1 cellular context compared by ENCODE assay signal in the genomic region with DNA sequence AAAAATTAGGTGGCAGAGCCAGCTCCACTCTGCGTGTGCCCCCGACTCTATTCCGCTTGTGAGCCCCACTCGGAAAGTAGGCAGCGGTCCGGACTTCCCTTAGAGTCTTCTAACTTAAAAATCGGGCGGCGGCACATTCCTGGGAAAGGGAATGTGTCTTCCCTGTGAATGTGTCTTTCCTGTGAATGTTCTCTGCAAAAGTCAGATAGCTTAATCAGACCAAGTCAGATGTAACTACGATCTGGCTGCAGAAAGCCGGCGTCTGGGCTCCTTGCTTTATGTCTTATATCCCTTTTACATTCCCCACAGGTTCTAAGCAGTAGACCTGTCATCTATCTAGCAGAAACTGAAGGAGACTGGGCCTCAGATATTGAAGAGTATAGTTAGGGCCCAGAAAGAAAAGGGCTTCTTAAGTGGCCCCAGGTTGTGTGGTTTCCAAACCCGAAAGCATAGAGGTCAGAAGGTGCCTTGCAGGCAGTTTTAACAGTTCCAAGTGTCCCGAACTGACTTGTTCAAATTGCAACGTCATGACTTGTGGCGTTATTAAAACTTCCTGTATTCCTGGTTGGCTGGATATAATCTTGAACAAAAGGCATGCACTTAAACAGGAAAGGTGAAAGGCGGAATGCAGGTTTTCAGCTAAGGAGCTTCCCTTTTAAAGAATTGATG.
A peak's percentile ranks its signal among the peaks of the same experiment; 100 is the strongest.
TF ChIP-seq lines count a peak whose summit lies in the region.

No MANE protein-coding gene starts in this region.

TF ChIP-seq in HepG2, 621 proteins besides CTCF, POLR2A, EP300 and RAD21 (continued from another document and continues in another):
- TF ChIP-seq TAF15 (IDR thresholded peaks at IDR 0.05; ENCODE audit: low read depth, low read length, poor library complexity, severe bottlenecking) (no peak), ONECUT2 (CRISPR knock-in tag; IDR thresholded peaks at IDR 0.05) (no peak), MTA1 (CRISPR knock-in tag; IDR thresholded peaks at IDR 0.05; ENCODE audit: borderline replicate concordance) (no peak; the same call in 1 of the 2 replicates), HDAC1 (CRISPR knock-in tag; IDR thresholded peaks at IDR 0.05) (no peak), ZNF564 (CRISPR knock-in tag; IDR thresholded peaks at IDR 0.05) (no peak), DR1 (CRISPR knock-in tag; IDR thresholded peaks at IDR 0.05) (no peak), ARNTL (CRISPR knock-in tag; IDR thresholded peaks at IDR 0.05) (no peak), ZNF282 (IDR thresholded peaks at IDR 0.05; ENCODE audit: partially characterized antibody) (no peak), ZNF136 (CRISPR knock-in tag; IDR thresholded peaks at IDR 0.05; ENCODE audit: low read depth) (no peak), MXD4 (CRISPR knock-in tag; IDR thresholded peaks at IDR 0.05) (no peak), PAWR (CRISPR knock-in tag; IDR thresholded peaks at IDR 0.05; ENCODE audit: borderline replicate concordance) (no peak), ZFP36L1 (CRISPR knock-in tag; IDR thresholded peaks at IDR 0.05) (no peak), RELA (CRISPR knock-in tag; IDR thresholded peaks at IDR 0.05) (no peak), SP140L (CRISPR knock-in tag; IDR thresholded peaks at IDR 0.05; ENCODE audit: borderline replicate concordance) (no peak), NR2C2 (CRISPR knock-in tag; IDR thresholded peaks at IDR 0.05; ENCODE audit: borderline replicate concordance) (no peak), ZNF557 (CRISPR knock-in tag; IDR thresholded peaks at IDR 0.05) (0 out of 2 replicates have a peak, but pooled peaks have one; percentile 52), CBX2 (IDR thresholded peaks at IDR 0.05; ENCODE audit: low read depth, low read length) (no peak), CBX2 (CRISPR knock-in tag; IDR thresholded peaks at IDR 0.05; ENCODE audit: low read depth) (no peak), TOPORS (CRISPR knock-in tag; IDR thresholded peaks at IDR 0.05) (no peak), RXRB (CRISPR knock-in tag; IDR thresholded peaks at IDR 0.05; ENCODE audit: borderline replicate concordance) (no peak), MBNL3 (CRISPR knock-in tag; conservative IDR thresholded peaks at IDR 0.05) (no peak), PCBP2 (optimal IDR thresholded peaks at IDR 0.05; ENCODE audit: low read depth, low read length, poor library complexity, severe bottlenecking) (no peak), KDM4B (CRISPR knock-in tag; IDR thresholded peaks at IDR 0.05) (no peak), ZNF782 (CRISPR knock-in tag; IDR thresholded peaks at IDR 0.05; ENCODE audit: borderline replicate concordance) (no peak), SMAD1 (CRISPR knock-in tag; IDR thresholded peaks at IDR 0.05; ENCODE audit: borderline replicate concordance, low read depth) (no peak), GATA4 (IDR thresholded peaks at IDR 0.05; ENCODE audit: borderline replicate concordance, low read depth) (0 out of 2 replicates have a peak, but pooled peaks have one; percentile 4), ZNF670 (CRISPR knock-in tag; IDR thresholded peaks at IDR 0.05; ENCODE audit: borderline replicate concordance) (peak; percentile 51; the same call in 1 of the 2 replicates), ZNF430 (CRISPR knock-in tag; IDR thresholded peaks at IDR 0.05) (0 out of 2 replicates have a peak, but pooled peaks have one; percentile 0)
- TF ChIP-seq, protein P1, sequence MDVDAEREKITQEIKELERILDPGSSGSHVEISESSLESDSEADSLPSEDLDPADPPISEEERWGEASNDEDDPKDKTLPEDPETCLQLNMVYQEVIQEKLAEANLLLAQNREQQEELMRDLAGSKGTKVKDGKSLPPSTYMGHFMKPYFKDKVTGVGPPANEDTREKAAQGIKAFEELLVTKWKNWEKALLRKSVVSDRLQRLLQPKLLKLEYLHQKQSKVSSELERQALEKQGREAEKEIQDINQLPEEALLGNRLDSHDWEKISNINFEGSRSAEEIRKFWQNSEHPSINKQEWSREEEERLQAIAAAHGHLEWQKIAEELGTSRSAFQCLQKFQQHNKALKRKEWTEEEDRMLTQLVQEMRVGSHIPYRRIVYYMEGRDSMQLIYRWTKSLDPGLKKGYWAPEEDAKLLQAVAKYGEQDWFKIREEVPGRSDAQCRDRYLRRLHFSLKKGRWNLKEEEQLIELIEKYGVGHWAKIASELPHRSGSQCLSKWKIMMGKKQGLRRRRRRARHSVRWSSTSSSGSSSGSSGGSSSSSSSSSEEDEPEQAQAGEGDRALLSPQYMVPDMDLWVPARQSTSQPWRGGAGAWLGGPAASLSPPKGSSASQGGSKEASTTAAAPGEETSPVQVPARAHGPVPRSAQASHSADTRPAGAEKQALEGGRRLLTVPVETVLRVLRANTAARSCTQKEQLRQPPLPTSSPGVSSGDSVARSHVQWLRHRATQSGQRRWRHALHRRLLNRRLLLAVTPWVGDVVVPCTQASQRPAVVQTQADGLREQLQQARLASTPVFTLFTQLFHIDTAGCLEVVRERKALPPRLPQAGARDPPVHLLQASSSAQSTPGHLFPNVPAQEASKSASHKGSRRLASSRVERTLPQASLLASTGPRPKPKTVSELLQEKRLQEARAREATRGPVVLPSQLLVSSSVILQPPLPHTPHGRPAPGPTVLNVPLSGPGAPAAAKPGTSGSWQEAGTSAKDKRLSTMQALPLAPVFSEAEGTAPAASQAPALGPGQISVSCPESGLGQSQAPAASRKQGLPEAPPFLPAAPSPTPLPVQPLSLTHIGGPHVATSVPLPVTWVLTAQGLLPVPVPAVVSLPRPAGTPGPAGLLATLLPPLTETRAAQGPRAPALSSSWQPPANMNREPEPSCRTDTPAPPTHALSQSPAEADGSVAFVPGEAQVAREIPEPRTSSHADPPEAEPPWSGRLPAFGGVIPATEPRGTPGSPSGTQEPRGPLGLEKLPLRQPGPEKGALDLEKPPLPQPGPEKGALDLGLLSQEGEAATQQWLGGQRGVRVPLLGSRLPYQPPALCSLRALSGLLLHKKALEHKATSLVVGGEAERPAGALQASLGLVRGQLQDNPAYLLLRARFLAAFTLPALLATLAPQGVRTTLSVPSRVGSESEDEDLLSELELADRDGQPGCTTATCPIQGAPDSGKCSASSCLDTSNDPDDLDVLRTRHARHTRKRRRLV (CRISPR knock-in tag; IDR thresholded peaks at IDR 0.05), result no peak
- TF ChIP-seq, protein P2, sequence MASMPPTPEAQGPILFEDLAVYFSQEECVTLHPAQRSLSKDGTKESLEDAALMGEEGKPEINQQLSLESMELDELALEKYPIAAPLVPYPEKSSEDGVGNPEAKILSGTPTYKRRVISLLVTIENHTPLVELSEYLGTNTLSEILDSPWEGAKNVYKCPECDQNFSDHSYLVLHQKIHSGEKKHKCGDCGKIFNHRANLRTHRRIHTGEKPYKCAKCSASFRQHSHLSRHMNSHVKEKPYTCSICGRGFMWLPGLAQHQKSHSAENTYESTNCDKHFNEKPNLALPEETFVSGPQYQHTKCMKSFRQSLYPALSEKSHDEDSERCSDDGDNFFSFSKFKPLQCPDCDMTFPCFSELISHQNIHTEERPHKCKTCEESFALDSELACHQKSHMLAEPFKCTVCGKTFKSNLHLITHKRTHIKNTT (CRISPR knock-in tag; IDR thresholded peaks at IDR 0.05), result no peak
- TF ChIP-seq, protein P3, sequence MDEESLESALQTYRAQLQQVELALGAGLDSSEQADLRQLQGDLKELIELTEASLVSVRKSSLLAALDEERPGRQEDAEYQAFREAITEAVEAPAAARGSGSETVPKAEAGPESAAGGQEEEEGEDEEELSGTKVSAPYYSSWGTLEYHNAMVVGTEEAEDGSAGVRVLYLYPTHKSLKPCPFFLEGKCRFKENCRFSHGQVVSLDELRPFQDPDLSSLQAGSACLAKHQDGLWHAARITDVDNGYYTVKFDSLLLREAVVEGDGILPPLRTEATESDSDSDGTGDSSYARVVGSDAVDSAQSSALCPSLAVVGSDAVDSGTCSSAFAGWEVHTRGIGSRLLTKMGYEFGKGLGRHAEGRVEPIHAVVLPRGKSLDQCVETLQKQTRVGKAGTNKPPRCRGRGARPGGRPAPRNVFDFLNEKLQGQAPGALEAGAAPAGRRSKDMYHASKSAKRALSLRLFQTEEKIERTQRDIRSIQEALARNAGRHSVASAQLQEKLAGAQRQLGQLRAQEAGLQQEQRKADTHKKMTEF (CRISPR knock-in tag; IDR thresholded peaks at IDR 0.05), result no peak
- TF ChIP-seq, protein P4, sequence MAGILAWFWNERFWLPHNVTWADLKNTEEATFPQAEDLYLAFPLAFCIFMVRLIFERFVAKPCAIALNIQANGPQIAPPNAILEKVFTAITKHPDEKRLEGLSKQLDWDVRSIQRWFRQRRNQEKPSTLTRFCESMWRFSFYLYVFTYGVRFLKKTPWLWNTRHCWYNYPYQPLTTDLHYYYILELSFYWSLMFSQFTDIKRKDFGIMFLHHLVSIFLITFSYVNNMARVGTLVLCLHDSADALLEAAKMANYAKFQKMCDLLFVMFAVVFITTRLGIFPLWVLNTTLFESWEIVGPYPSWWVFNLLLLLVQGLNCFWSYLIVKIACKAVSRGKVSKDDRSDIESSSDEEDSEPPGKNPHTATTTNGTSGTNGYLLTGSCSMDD (CRISPR knock-in tag; IDR thresholded peaks at IDR 0.05), result no peak
- TF ChIP-seq, protein P5, sequence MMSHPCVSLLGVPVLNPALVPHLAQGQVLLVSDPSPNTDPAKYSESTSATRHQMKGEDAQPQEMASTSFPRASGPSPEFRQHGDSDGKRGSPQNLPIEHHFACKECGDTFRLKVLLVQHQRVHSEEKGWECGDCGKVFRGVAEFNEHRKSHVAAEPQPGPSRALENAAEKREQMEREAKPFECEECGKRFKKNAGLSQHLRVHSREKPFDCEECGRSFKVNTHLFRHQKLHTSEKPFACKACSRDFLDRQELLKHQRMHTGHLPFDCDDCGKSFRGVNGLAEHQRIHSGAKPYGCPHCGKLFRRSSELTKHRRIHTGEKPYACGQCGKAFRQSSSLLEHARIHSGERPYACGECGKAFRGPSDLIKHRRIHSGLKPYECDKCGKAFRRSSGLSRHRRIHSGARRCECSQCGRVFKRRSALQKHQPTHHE (CRISPR knock-in tag; IDR thresholded peaks at IDR 0.05; ENCODE audit: borderline replicate concordance), result no peak; the same call in 1 of the 2 replicates
- TF ChIP-seq, protein P6, sequence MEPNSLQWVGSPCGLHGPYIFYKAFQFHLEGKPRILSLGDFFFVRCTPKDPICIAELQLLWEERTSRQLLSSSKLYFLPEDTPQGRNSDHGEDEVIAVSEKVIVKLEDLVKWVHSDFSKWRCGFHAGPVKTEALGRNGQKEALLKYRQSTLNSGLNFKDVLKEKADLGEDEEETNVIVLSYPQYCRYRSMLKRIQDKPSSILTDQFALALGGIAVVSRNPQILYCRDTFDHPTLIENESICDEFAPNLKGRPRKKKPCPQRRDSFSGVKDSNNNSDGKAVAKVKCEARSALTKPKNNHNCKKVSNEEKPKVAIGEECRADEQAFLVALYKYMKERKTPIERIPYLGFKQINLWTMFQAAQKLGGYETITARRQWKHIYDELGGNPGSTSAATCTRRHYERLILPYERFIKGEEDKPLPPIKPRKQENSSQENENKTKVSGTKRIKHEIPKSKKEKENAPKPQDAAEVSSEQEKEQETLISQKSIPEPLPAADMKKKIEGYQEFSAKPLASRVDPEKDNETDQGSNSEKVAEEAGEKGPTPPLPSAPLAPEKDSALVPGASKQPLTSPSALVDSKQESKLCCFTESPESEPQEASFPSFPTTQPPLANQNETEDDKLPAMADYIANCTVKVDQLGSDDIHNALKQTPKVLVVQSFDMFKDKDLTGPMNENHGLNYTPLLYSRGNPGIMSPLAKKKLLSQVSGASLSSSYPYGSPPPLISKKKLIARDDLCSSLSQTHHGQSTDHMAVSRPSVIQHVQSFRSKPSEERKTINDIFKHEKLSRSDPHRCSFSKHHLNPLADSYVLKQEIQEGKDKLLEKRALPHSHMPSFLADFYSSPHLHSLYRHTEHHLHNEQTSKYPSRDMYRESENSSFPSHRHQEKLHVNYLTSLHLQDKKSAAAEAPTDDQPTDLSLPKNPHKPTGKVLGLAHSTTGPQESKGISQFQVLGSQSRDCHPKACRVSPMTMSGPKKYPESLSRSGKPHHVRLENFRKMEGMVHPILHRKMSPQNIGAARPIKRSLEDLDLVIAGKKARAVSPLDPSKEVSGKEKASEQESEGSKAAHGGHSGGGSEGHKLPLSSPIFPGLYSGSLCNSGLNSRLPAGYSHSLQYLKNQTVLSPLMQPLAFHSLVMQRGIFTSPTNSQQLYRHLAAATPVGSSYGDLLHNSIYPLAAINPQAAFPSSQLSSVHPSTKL (CRISPR knock-in tag; IDR thresholded peaks at IDR 0.05), result no peak
- TF ChIP-seq, protein P7, sequence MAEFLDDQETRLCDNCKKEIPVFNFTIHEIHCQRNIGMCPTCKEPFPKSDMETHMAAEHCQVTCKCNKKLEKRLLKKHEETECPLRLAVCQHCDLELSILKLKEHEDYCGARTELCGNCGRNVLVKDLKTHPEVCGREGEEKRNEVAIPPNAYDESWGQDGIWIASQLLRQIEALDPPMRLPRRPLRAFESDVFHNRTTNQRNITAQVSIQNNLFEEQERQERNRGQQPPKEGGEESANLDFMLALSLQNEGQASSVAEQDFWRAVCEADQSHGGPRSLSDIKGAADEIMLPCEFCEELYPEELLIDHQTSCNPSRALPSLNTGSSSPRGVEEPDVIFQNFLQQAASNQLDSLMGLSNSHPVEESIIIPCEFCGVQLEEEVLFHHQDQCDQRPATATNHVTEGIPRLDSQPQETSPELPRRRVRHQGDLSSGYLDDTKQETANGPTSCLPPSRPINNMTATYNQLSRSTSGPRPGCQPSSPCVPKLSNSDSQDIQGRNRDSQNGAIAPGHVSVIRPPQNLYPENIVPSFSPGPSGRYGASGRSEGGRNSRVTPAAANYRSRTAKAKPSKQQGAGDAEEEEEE (CRISPR knock-in tag; IDR thresholded peaks at IDR 0.05; ENCODE audit: borderline replicate concordance), result no peak
- TF ChIP-seq, protein P8, sequence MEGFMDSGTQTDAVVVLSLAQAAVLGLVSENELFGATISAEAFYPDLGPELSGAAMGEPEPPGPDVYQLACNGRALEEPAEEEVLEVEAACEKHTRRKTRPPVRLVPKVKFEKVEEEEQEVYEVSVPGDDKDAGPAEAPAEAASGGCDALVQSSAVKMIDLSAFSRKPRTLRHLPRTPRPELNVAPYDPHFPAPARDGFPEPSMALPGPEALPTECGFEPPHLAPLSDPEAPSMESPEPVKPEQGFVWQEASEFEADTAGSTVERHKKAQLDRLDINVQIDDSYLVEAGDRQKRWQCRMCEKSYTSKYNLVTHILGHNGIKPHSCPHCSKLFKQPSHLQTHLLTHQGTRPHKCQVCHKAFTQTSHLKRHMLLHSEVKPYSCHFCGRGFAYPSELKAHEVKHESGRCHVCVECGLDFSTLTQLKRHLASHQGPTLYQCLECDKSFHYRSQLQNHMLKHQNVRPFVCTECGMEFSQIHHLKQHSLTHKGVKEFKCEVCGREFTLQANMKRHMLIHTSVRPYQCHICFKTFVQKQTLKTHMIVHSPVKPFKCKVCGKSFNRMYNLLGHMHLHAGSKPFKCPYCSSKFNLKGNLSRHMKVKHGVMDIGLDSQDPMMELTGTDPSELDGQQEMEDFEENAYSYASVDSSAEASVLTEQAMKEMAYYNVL (CRISPR knock-in tag; IDR thresholded peaks at IDR 0.05; ENCODE audit: borderline replicate concordance), result no peak
- TF ChIP-seq, protein P9, sequence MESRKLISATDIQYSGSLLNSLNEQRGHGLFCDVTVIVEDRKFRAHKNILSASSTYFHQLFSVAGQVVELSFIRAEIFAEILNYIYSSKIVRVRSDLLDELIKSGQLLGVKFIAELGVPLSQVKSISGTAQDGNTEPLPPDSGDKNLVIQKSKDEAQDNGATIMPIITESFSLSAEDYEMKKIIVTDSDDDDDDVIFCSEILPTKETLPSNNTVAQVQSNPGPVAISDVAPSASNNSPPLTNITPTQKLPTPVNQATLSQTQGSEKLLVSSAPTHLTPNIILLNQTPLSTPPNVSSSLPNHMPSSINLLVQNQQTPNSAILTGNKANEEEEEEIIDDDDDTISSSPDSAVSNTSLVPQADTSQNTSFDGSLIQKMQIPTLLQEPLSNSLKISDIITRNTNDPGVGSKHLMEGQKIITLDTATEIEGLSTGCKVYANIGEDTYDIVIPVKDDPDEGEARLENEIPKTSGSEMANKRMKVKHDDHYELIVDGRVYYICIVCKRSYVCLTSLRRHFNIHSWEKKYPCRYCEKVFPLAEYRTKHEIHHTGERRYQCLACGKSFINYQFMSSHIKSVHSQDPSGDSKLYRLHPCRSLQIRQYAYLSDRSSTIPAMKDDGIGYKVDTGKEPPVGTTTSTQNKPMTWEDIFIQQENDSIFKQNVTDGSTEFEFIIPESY (CRISPR knock-in tag; IDR thresholded peaks at IDR 0.05), result no peak
